Comparison of ENCODE assay signal across 14 cellular contexts in the genomic region with DNA sequence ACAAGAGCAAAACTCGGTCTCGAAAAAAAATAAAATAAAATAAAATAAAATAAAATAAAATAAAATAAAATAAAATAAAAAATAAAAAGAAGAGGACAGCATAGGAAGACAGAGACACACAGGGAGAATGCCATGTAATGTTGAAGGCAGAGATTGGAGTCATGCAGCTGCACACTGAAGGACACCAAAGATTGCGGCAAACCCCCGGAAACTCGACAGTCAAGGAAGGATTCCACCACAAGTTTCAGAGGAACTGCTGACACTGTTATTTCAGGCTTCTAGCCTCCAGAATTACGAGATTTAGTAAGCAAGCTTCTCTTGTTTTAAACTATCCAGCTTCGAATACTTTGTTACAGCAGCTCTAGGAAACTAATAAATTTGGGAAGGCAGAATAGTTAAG. TPM values are rescaled to one million over a fixed set of nuclear protein-coding genes. Genes with fewer than 3 reads are reported as not detected.
DNase-seq lines count a peak whose midpoint lies in the region; ATAC-seq and TF ChIP-seq lines count a peak whose summit lies in the region.
"Had no signal": no experiment of that assay in that cellular context is flagged by ENCODE, and none has a peak within 500 bp of the region (broad histone marks: within the 10 kb centered on the region; RNA-seq: fewer than 3 reads in every experiment).

No MANE protein-coding gene starts in this region.

- H3K27me3 ChIP-seq in sigmoid colon, result no peaks in the 10 kb centered on the region
- no peaks in the 10 kb centered on the region for H3K27me3 ChIP-seq in effector memory CD4-positive, alpha-beta T cell (replicated peaks; ENCODE audit: control insufficient read depth, insufficient read depth, low read length, poor library complexity, severe bottlenecking)
- no peaks in the 10 kb centered on the region for H3K27me3 ChIP-seq in SJCRH30
- H3K27me3 ChIP-seq: colonic mucosa had no signal

- TF ChIP-seq EP300 in sigmoid colon (IDR thresholded peaks at IDR 0.05), result no peak

- H3K4me1 ChIP-seq in sigmoid colon, result peaks cover 0 to 89% (median 71%) of the 10 kb centered on the region in 4 donors
- H3K4me1 ChIP-seq in effector memory CD4-positive, alpha-beta T cell (ENCODE audit: control insufficient read depth, insufficient read depth, low read length, poor library complexity, severe bottlenecking), result peaks cover 6% of the 10 kb centered on the region
- peaks cover 22% of the 10 kb centered on the region for H3K4me1 ChIP-seq in SJCRH30
- H3K4me1 ChIP-seq: colonic mucosa had no signal

- ATAC-seq in GM21528 (IDR thresholded peaks at IDR 0.05; ENCODE audit: low FRiP score, unreplicated experiment), result no peak

- H3K27ac ChIP-seq in sigmoid colon (peak overlapping the region in 3 of 4 donors; percentile 86 to 95 (median 89)), SJCRH30 (no peak overlapping the region)
- H3K27ac ChIP-seq in effector memory CD4-positive, alpha-beta T cell (ENCODE audit: insufficient read depth, low read length, poor library complexity, severe bottlenecking), result no peak overlapping the region
- H3K27ac ChIP-seq: colonic mucosa had no signal

- WGBS in sigmoid colon, 2 donors, result 82 to 84% methylated on average over 7 of the region's 7 CpGs

- TF ChIP-seq CTCF in NB4 (IDR thresholded peaks at IDR 0.05; ENCODE audit: low read depth, low read length) (no peak), sigmoid colon (IDR thresholded peaks at IDR 0.05) (no peak)

- H3K36me3 ChIP-seq in sigmoid colon, result no peaks in the 10 kb centered on the region
- no peaks in the 10 kb centered on the region for H3K36me3 ChIP-seq in effector memory CD4-positive, alpha-beta T cell (ENCODE audit: control insufficient read depth, insufficient read depth, low read length)
- no peaks in the 10 kb centered on the region for H3K36me3 ChIP-seq in SJCRH30
- H3K36me3 ChIP-seq: colonic mucosa had no signal

- intact Hi-C loops in head of caudate nucleus (cut with DNase I) (no loop called here), sigmoid colon (cut with DNase I) (loop anchor here (2.0 kb wide), 1 partner anchor 25 kb away; no protein-coding TSS in a partner anchor)

- peak; percentile 66 for DNase-seq in CD1c-positive myeloid dendritic cell (ENCODE audit: extremely low spot score)
- DNase-seq in NB4 (ENCODE audit: low read depth), result peak; percentile 13
- peak in 24 of 42 donors; percentile 11 to 48 (median 30) for DNase-seq in head of caudate nucleus
- peak; percentile 66 for DNase-seq in sigmoid colon
- no peak for DNase-seq in stimulated activated CD4-positive, alpha-beta T cell treated with anti-CD3 and anti-CD28 coated beads, Interleukin-1b, Interleukin-23, amount 100 ng/mL, for 48 hours
- no peak for DNase-seq in effector memory CD4-positive, alpha-beta T cell
- DNase-seq in SJCRH30, result no peak
- DNase-seq: activated B cell treated with CpG ODN at 0.5 μM for 24 hours; activated effector memory CD4-positive, alpha-beta T cell treated with anti-CD3 and anti-CD28 coated beads, Interleukin-2, amount 50 U/mL, for 16 hours; colonic mucosa; kidney glomerular epithelial cell; NCI-H1105 treated with DMSO at 0.1 percent for 48 hours; stimulated activated CD4-positive, alpha-beta T cell treated with anti-CD3 and anti-CD28 coated beads, Interleukin-15, amount 100 ng/mL, for 24 hours had no signal

- H3K9me3 ChIP-seq in sigmoid colon (no peaks in the 10 kb centered on the region), SJCRH30 (replicated peaks) (no peaks in the 10 kb centered on the region)
- H3K9me3 ChIP-seq in effector memory CD4-positive, alpha-beta T cell (ENCODE audit: control insufficient read depth, low read length), result no peaks in the 10 kb centered on the region
- H3K9me3 ChIP-seq: colonic mucosa had no signal

- no peak for TF ChIP-seq POLR2A in NB4 (IDR thresholded peaks at IDR 0.05; ENCODE audit: extremely low read depth, insufficient read length)
- TF ChIP-seq POLR2A in sigmoid colon (IDR thresholded peaks at IDR 0.05), result no peak

- no peak overlapping the region for H3K4me3 ChIP-seq in NB4 (ENCODE audit: low read depth, low read length)
- H3K4me3 ChIP-seq in sigmoid colon, result no peak overlapping the region
- H3K4me3 ChIP-seq in effector memory CD4-positive, alpha-beta T cell (ENCODE audit: insufficient read depth, low read depth, low read length, poor library complexity, severe bottlenecking), result no peak overlapping the region
- no peak overlapping the region for H3K4me3 ChIP-seq in SJCRH30
- H3K4me3 ChIP-seq: colonic mucosa had no signal

RNA-seq across cellular contexts. Expression of gene CPED1, which starts 9.4 kb away (rescaled TPM):
- total RNA-seq in sigmoid colon, result 100 to 1,000 TPM in 1 of 4 donors, 10 to 100 TPM in 3; 79.6 to 120 (median 89.3) TPM
- polyA plus RNA-seq in sigmoid colon, result 1 to 10 TPM; 1.2 to 2.2 (median 1.8) TPM
- total RNA-seq in SJCRH30 (2014; rRNA removed; shearing (Covaris generic)), result 3.6 and 4.4 TPM in 2 replicates

RNA-seq across cellular contexts. Expression of gene ING3, which starts 47.3 kb away (rescaled TPM):
- total RNA-seq in sigmoid colon, result 10 to 100 TPM; 16.6 to 33.1 (median 25.4) TPM
- polyA plus RNA-seq in sigmoid colon, result 10 to 100 TPM in 2 of 3 donors, 1 to 10 TPM in 1; 9.6 to 11.8 (median 10.9) TPM
- total RNA-seq in SJCRH30 (2014; rRNA removed; shearing (Covaris generic)), result 28.4 and 40.1 TPM in 2 replicates

Comparison
In these comparisons a context has a peak if more than half of its experiments do, and no peak if none do; other contexts are left out.
1. DNase-seq: peak in CD1c-positive myeloid dendritic cell (single experiment), NB4 (single experiment), head of caudate nucleus (24 of 42) and sigmoid colon (single experiment); none in stimulated activated CD4-positive, alpha-beta T cell treated with anti-CD3 and anti-CD28 coated beads, Interleukin-1b, Interleukin-23, amount 100 ng/mL, for 48 hours (single experiment), effector memory CD4-positive, alpha-beta T cell (0 of 3) and SJCRH30 (0 of 2).
2. H3K27ac ChIP-seq: peak in sigmoid colon (3 of 4); none in effector memory CD4-positive, alpha-beta T cell (single experiment) and SJCRH30 (single experiment).
3. RNA of gene CPED1, which starts 9.4 kb away (total RNA-seq): 79.6 to 120 TPM in sigmoid colon; 3.6 to 4.4 TPM in SJCRH30; every median in the first group is over 10 times any median in the second.